Comparison of ENCODE assay signal across 1 cellular context in the genomic region with DNA sequence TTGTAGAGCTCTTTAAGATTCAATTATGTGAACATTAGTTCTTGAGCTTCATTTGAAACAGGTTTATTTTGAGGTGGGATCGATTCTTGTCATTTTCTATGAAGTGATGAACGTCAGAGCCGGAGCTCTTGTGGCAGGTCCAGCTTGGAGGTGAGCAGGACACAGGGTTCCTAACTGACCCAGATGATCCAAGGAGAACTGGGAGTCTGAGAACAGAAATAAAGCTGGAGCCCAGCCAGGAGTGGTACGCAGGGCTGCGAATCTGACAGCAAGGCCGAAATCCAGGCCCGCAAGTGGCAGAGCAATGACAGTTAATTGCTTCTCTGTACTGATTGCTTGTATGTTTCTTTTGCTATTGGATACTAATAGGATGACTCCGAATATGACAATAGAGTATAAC.
TF ChIP-seq lines count a peak whose summit lies in the region.

No MANE protein-coding gene starts in this region.

TF ChIP-seq in IMR-90, 13 proteins besides CTCF, POLR2A, EP300 and RAD21 (continued from another document):
- TF ChIP-seq, protein P1, sequence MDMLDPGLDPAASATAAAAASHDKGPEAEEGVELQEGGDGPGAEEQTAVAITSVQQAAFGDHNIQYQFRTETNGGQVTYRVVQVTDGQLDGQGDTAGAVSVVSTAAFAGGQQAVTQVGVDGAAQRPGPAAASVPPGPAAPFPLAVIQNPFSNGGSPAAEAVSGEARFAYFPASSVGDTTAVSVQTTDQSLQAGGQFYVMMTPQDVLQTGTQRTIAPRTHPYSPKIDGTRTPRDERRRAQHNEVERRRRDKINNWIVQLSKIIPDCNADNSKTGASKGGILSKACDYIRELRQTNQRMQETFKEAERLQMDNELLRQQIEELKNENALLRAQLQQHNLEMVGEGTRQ (IDR thresholded peaks at IDR 0.05; ENCODE audit: low read depth, low read length) = no peak
- no peak for TF ChIP-seq MAZ (IDR thresholded peaks at IDR 0.05; ENCODE audit: borderline replicate concordance, low read depth, low read length)
- TF ChIP-seq, protein P2, sequence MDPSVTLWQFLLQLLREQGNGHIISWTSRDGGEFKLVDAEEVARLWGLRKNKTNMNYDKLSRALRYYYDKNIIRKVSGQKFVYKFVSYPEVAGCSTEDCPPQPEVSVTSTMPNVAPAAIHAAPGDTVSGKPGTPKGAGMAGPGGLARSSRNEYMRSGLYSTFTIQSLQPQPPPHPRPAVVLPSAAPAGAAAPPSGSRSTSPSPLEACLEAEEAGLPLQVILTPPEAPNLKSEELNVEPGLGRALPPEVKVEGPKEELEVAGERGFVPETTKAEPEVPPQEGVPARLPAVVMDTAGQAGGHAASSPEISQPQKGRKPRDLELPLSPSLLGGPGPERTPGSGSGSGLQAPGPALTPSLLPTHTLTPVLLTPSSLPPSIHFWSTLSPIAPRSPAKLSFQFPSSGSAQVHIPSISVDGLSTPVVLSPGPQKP (IDR thresholded peaks at IDR 0.05; ENCODE audit: borderline replicate concordance, low read depth, low read length) = no peak
- TF ChIP-seq RFX5 (IDR thresholded peaks at IDR 0.05; ENCODE audit: low read depth, low read length) = no peak
- TF ChIP-seq FOS (IDR thresholded peaks at IDR 0.05; ENCODE audit: low read depth, low read length) = no peak
- TF ChIP-seq BHLHE40 (IDR thresholded peaks at IDR 0.05; ENCODE audit: low read depth, low read length) = no peak
